Comparison of ENCODE assay signal across 21 cellular contexts in genomic region chr3:102480139-102480538, GRCh38. TPM values are rescaled to one million over a fixed set of nuclear protein-coding genes. Genes with fewer than 3 reads are reported as not detected.
"Had no signal": no experiment of that assay in that cellular context is flagged by ENCODE, and none has a peak within 500 bp of the region (broad histone marks: within the 10 kb centered on the region; RNA-seq: fewer than 3 reads in every experiment).

No MANE protein-coding gene starts in this region.

- DNase-seq: activated CD4-positive, alpha-beta memory T cell treated with anti-CD3 and anti-CD28 coated beads for 36 hours; activated CD4-positive, alpha-beta T cell treated with anti-CD3 and anti-CD28 coated beads for 36 hours; activated naive CD4-positive, alpha-beta T cell treated with Interleukin-2 at 50 U/mL for 16 hours; activated naive CD8-positive, alpha-beta T cell treated with anti-CD3 and anti-CD28 coated beads, Interleukin-2, amount 10 ng/mL, durations not matched to agents 7 days and 5 days; anterior cingulate cortex; erythroblast; foreskin melanocyte; nephron progenitor cell; occipital lobe; posterior cingulate gyrus; retina; stimulated activated CD4-positive, alpha-beta T cell treated with anti-CD3 and anti-CD28 coated beads, Interleukin-2, amount 100 ng/mL, for 24 hours; stimulated activated naive CD4-positive, alpha-beta T cell treated with Interleukin-2 at 50 U/mL for 16 hours; T-helper 17 cell had no signal

- H3K27ac ChIP-seq: coronary artery, thyroid gland had no signal

- H3K9me3 ChIP-seq: thyroid gland had no signal

- ATAC-seq: activated CD4-positive, alpha-beta T cell treated with anti-CD3 and anti-CD28 coated beads for 36 hours; T-helper 17 cell; WTC11 had no signal

- H3K36me3 ChIP-seq: thyroid gland had no signal

- H3K4me1 ChIP-seq: thyroid gland had no signal

- H3K4me3 ChIP-seq: coronary artery, lung, thyroid gland had no signal

- H3K27me3 ChIP-seq: thyroid gland had no signal

RNA-seq across cellular contexts. Expression of gene ZPLD1, which starts 45.3 kb away (rescaled TPM):
- total RNA-seq: activated CD4-positive, alpha-beta memory T cell treated with anti-CD3 and anti-CD28 coated beads for 36 hours; activated CD4-positive, alpha-beta T cell treated with anti-CD3 and anti-CD28 coated beads for 36 hours; activated naive CD8-positive, alpha-beta T cell treated with anti-CD3 and anti-CD28 coated beads, Interleukin-2, amount 10 ng/mL, durations not matched to agents 7 days and 5 days; activated T-helper 2 cell treated with anti-CD3 and anti-CD28 coated beads, Interferon-gamma antibody, Interleukin-2, Interleukin-4, amounts not matched to agents 10 μg/mL and 5 μg/mL and 100 μg/mL, durations not matched to agents 14 hours and 24 hours and 36 hours; lung; occipital lobe; skeletal muscle tissue; subcutaneous adipose tissue; T-helper 17 cell; WTC11 had no signal
